In genomic region chr13:41502676-41503075, GRCh38 we compare ENCODE assay signal across 11 cellular contexts. TPM values are rescaled to one million over a fixed set of nuclear protein-coding genes. Genes with fewer than 3 reads are reported as not detected.
DNase-seq lines count a peak whose midpoint lies in the region; ATAC-seq and TF ChIP-seq lines count a peak whose summit lies in the region.
"Had no signal": no experiment of that assay in that cellular context is flagged by ENCODE, and none has a peak within 500 bp of the region (broad histone marks: within the 10 kb centered on the region; RNA-seq: fewer than 3 reads in every experiment).

No MANE protein-coding gene starts in this region.

- H3K27ac Mint-ChIP-seq in CD8-positive, alpha-beta T cell: peak overlapping the region; percentile 81
- no peak overlapping the region for H3K27ac Mint-ChIP-seq in endodermal cell
- H3K27ac Mint-ChIP-seq: H9 had no signal

- TF ChIP-seq POLR2A in gastrocnemius medialis (IDR thresholded peaks at IDR 0.05): no peak

- no peaks in the 10 kb centered on the region for H3K27me3 Mint-ChIP-seq in CD8-positive, alpha-beta T cell (ENCODE audit: low read depth)
- H3K27me3 Mint-ChIP-seq in endodermal cell (ENCODE audit: insufficient read depth): peaks cover 4% of the 10 kb centered on the region

- no peaks in the 10 kb centered on the region for H3K9me3 ChIP-seq in CD8-positive, alpha-beta T cell (ENCODE audit: low read length)
- H3K9me3 ChIP-seq in endodermal cell (ENCODE audit: control insufficient read depth, low read length) (peaks cover 7% of the 10 kb centered on the region), gastrocnemius medialis (no peaks in the 10 kb centered on the region)

- ATAC-seq in CD8-positive, alpha-beta T cell: peak; percentile 65
- ATAC-seq in GM19035 (IDR thresholded peaks at IDR 0.05; ENCODE audit: unreplicated experiment) (peak; percentile 76), HG02870 (IDR thresholded peaks at IDR 0.05; ENCODE audit: unreplicated experiment) (peak; percentile 79), gastrocnemius medialis (no peak)

- WGBS in endodermal cell (ENCODE audit: insufficient coverage in 1 of 2, insufficient read length in 1 of 2), 2 experiments: 90 to 92% methylated on average over 9 of the region's 9 CpGs

- POLR2A ChIA-PET in CD8-positive, alpha-beta T cell (lab: Charles Lee): interaction anchor here (1.0 to 3.1 kb wide), 3 partner anchors 11 to 43 kb away, joined by 3 to 15 read pairs (median 3); no protein-coding TSS in a partner anchor

- no peaks in the 10 kb centered on the region for H3K36me3 ChIP-seq in CD8-positive, alpha-beta T cell (ENCODE audit: insufficient read depth, low read length)
- H3K36me3 ChIP-seq in endodermal cell (ENCODE audit: control insufficient read depth, insufficient read depth, low read length): no peaks in the 10 kb centered on the region
- H3K36me3 ChIP-seq in gastrocnemius medialis: no peaks in the 10 kb centered on the region
- H3K36me3 ChIP-seq: BLaER1, neutrophil had no signal

- DNase-seq in CD8-positive, alpha-beta T cell: peak in 3 of 7 experiments; percentile 23 to 48 (median 30)
- DNase-seq in NAMALWA (ENCODE audit: low spot score) (peak; percentile 90), endodermal cell (no peak), LoVo (ENCODE audit: low spot score) (no peak), gastrocnemius medialis (no peak)
- no peak for DNase-seq in NK-92 treated with Interleukin-12 subunit alpha and Interleukin-12 subunit beta, amount 100 ng/mL, for 24 hours (lab: John Stamatoyannopoulos, UW)
- DNase-seq: H9 had no signal

- no peak overlapping the region for H3K9ac ChIP-seq in endodermal cell (ENCODE audit: extremely low read depth, low read length, poor library complexity, severe bottlenecking)
- H3K9ac ChIP-seq: BLaER1 had no signal

- H3K4me1 Mint-ChIP-seq in CD8-positive, alpha-beta T cell (ENCODE audit: low read depth): peaks cover 40% of the 10 kb centered on the region
- peaks cover 4% of the 10 kb centered on the region for H3K4me1 Mint-ChIP-seq in endodermal cell
- H3K4me1 Mint-ChIP-seq: H9 had no signal

- no peaks in the 10 kb centered on the region for H3K27me3 ChIP-seq in CD8-positive, alpha-beta T cell (ENCODE audit: insufficient read depth, low read length)
- H3K27me3 ChIP-seq in endodermal cell (ENCODE audit: control insufficient read depth, insufficient read depth, low read length, poor library complexity, severe bottlenecking) (no peaks in the 10 kb centered on the region), gastrocnemius medialis (no peaks in the 10 kb centered on the region)
- H3K27me3 ChIP-seq: BLaER1, neutrophil had no signal

- peaks cover 5% of the 10 kb centered on the region for H3K9me3 Mint-ChIP-seq in CD8-positive, alpha-beta T cell
- H3K9me3 Mint-ChIP-seq in endodermal cell: peaks cover 15% of the 10 kb centered on the region

- H3K36me3 Mint-ChIP-seq in CD8-positive, alpha-beta T cell: peaks cover 3% of the 10 kb centered on the region
- no peaks in the 10 kb centered on the region for H3K36me3 Mint-ChIP-seq in endodermal cell (ENCODE audit: low read depth)

- in situ Hi-C loops in gastrocnemius medialis (cut with MboI; ENCODE audit: low sequenced_read_pairs in 4 of 4): no loop called here

- TF ChIP-seq CTCF in CD8-positive, alpha-beta T cell (IDR thresholded peaks at IDR 0.05): no peak
- no peak for TF ChIP-seq CTCF in endodermal cell (conservative IDR thresholded peaks at IDR 0.05)
- TF ChIP-seq CTCF in gastrocnemius medialis (IDR thresholded peaks at IDR 0.05 in 4 of 5, conservative IDR thresholded peaks at IDR 0.05 in 1 of 5): no peak

- CTCF ChIA-PET in CD8-positive, alpha-beta T cell (lab: Charles Lee): interaction anchor here (1.3 kb wide), 1 partner anchor 44 kb away, joined by 4 read pairs; no protein-coding TSS in a partner anchor

- H3K4me3 ChIP-seq in CD8-positive, alpha-beta T cell (ENCODE audit: low read depth, low read length): no peak overlapping the region
- no peak overlapping the region for H3K4me3 ChIP-seq in endodermal cell (ENCODE audit: low read length)
- no peak overlapping the region for H3K4me3 ChIP-seq in gastrocnemius medialis
- H3K4me3 ChIP-seq: BLaER1 had no signal

- peak overlapping the region; percentile 29 for H3K4me3 Mint-ChIP-seq in CD8-positive, alpha-beta T cell
- H3K4me3 Mint-ChIP-seq in endodermal cell: no peak overlapping the region
- H3K4me3 Mint-ChIP-seq: H9 had no signal

- H3K27ac ChIP-seq in CD8-positive, alpha-beta T cell (ENCODE audit: low read depth, low read length): no peak overlapping the region
- no peak overlapping the region for H3K27ac ChIP-seq in endodermal cell (ENCODE audit: low read depth, low read length)
- no peak overlapping the region for H3K27ac ChIP-seq in gastrocnemius medialis
- H3K27ac ChIP-seq: BLaER1, neutrophil had no signal

- H3K4me1 ChIP-seq in CD8-positive, alpha-beta T cell (ENCODE audit: insufficient read depth, low read length): peaks cover 39% of the 10 kb centered on the region
- H3K4me1 ChIP-seq in endodermal cell (ENCODE audit: control insufficient read depth, insufficient read depth, low read length) (no peaks in the 10 kb centered on the region), gastrocnemius medialis (peaks cover 0 to 3% of the 10 kb centered on the region in 2 donors)

- intact Hi-C loops in CD8-positive, alpha-beta T cell (cut with DNase I, micrococcal nuclease): loop anchor here in 1 of 2 experiments (1.0 kb wide), 1 partner anchor 47 kb away; no protein-coding TSS in a partner anchor
- intact Hi-C loops in gastrocnemius medialis (cut with DNase I; ENCODE audit: low total_unique reads): no loop called here

RNA-seq across cellular contexts. Expression of gene RGCC, which starts 45.3 kb away (rescaled TPM):
- total RNA-seq in CD8-positive, alpha-beta T cell: 100 to 1,000 TPM; 578 to 581 TPM
- total RNA-seq in endodermal cell: 1 to 10 TPM; 5.4 TPM
- 14.1 TPM for polyA plus RNA-seq in endodermal cell (2013, experiment 1 of 2)
- 13.2 TPM for polyA plus RNA-seq in endodermal cell (2013, experiment 2 of 2)
- total RNA-seq in gastrocnemius medialis: 100 to 1,000 TPM in 2 of 4 donors, 10 to 100 TPM in 2; 56.1 to 135 (median 92.0) TPM
- total RNA-seq: H9 had no signal

Comparison
In these comparisons a context has a peak if more than half of its experiments do, and no peak if none do; other contexts are left out.
1. ATAC-seq: peak in CD8-positive, alpha-beta T cell (single experiment), GM19035 (single experiment) and HG02870 (single experiment); none in gastrocnemius medialis (0 of 2).
2. RNA of gene RGCC, which starts 45.3 kb away (total RNA-seq): 578 to 581 TPM in CD8-positive, alpha-beta T cell and 56.1 to 135 TPM in gastrocnemius medialis; 5.4 TPM in endodermal cell; every median in the first group is over 4 times any median in the second.